13 cellular contexts compared by ENCODE assay signal in the genomic region with DNA sequence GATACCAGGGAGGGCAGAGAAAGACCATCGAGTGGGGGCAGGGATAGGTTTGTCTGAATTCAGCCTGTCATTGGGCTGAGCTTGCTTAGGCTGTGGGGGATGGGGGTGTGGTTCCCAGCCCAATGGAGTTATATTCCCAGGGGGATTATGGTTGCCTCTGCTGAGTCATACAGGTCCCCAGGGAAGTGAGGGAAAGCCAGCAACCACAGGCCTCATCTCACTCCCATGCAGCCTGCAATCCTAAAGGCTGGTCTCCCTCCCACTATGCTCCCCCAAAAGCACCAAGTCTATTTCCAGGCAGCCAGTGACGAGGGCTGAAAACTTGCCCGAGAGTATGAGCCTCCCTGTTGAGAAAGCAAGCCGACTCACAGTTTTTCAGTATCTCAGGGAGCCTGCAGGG. TPM values are rescaled to one million over a fixed set of nuclear protein-coding genes. Genes with fewer than 3 reads are reported as not detected.
DNase-seq lines count a peak whose midpoint lies in the region; ATAC-seq and TF ChIP-seq lines count a peak whose summit lies in the region.
"Had no signal": no experiment of that assay in that cellular context is flagged by ENCODE, and none has a peak within 500 bp of the region (broad histone marks: within the 10 kb centered on the region; RNA-seq: fewer than 3 reads in every experiment).

No MANE protein-coding gene starts in this region.

- intact Hi-C loops in activated T-helper 1 cell treated with anti-CD3 and anti-CD28 coated beads, Interleukin-12 subunit alpha, Interleukin-12 subunit beta, Interleukin-2, Interleukin-4 antibody, amounts not matched to agents 30 ng/mL and 10 ng/mL and 1 ng/mL, durations not matched to agents 14 hours and 24 hours and 36 hours (cut with micrococcal nuclease): no loop called here

- no peak overlapping the region for H3K4me3 Mint-ChIP-seq in activated T-helper 1 cell treated with anti-CD3 and anti-CD28 coated beads, Interleukin-12 subunit alpha, Interleukin-12 subunit beta, Interleukin-2, Interleukin-4 antibody, amounts not matched to agents 30 ng/mL and 10 ng/mL and 1 ng/mL, durations not matched to agents 14 hours and 24 hours and 36 hours

- peaks cover 8% of the 10 kb centered on the region for H3K27me3 Mint-ChIP-seq in activated T-helper 1 cell treated with anti-CD3 and anti-CD28 coated beads, Interleukin-12 subunit alpha, Interleukin-12 subunit beta, Interleukin-2, Interleukin-4 antibody, amounts not matched to agents 30 ng/mL and 10 ng/mL and 1 ng/mL, durations not matched to agents 14 hours and 24 hours and 36 hours (ENCODE audit: insufficient read depth)

- TF ChIP-seq CTCF in fibroblast of mammary gland (conservative IDR thresholded peaks at IDR 0.05; ENCODE audit: control insufficient read depth, insufficient read depth, low read depth, low read length): peak; percentile 24

- no peak overlapping the region for H3K4me3 ChIP-seq in fibroblast of mammary gland (ENCODE audit: control insufficient read depth, low read depth, low read length)
- H3K4me3 ChIP-seq: thoracic aorta had no signal

- DNase-seq in NCI-H345 (lab: John Stamatoyannopoulos, UW) (peak; percentile 28), NCI-H345 treated with DMSO at 0.1 percent for 48 hours (lab: John Stamatoyannopoulos, UW; ENCODE audit: unreplicated experiment) (no peak), NCI-H69 (lab: John Stamatoyannopoulos, UW) (peak; percentile 70), fibroblast of mammary gland (ENCODE audit: low read depth) (peak; percentile 95), dermis blood vessel endothelial cell (no peak)
- DNase-seq in activated T-helper 1 cell treated with anti-CD3 and anti-CD28 coated beads, Interleukin-12 subunit alpha, Interleukin-12 subunit beta, Interleukin-2, Interleukin-4 antibody, amounts not matched to agents 30 ng/mL and 10 ng/mL and 1 ng/mL, durations not matched to agents 14 hours and 24 hours and 36 hours (ENCODE audit: low spot score): no peak
- DNase-seq: activated CD4-positive, CD25-positive, alpha-beta regulatory T cell; activated naive CD4-positive, alpha-beta T cell treated with Interleukin-2 at 50 U/mL for 16 hours; NK-92 treated with Interleukin-12 subunit alpha and Interleukin-12 subunit beta, amount 100 ng/mL, for 24 hours; stimulated activated CD4-positive, alpha-beta T cell treated with anti-CD3 and anti-CD28 coated beads, Interleukin-15, amount 100 ng/mL, for 24 hours had no signal

- no peaks in the 10 kb centered on the region for H3K9me3 Mint-ChIP-seq in activated T-helper 1 cell treated with anti-CD3 and anti-CD28 coated beads, Interleukin-12 subunit alpha, Interleukin-12 subunit beta, Interleukin-2, Interleukin-4 antibody, amounts not matched to agents 30 ng/mL and 10 ng/mL and 1 ng/mL, durations not matched to agents 14 hours and 24 hours and 36 hours

- ATAC-seq in HG03469 (IDR thresholded peaks at IDR 0.05; ENCODE audit: unreplicated experiment): no peak
- ATAC-seq in HG03175 (IDR thresholded peaks at IDR 0.05; ENCODE audit: unreplicated experiment): no peak

- H3K4me1 Mint-ChIP-seq in activated T-helper 1 cell treated with anti-CD3 and anti-CD28 coated beads, Interleukin-12 subunit alpha, Interleukin-12 subunit beta, Interleukin-2, Interleukin-4 antibody, amounts not matched to agents 30 ng/mL and 10 ng/mL and 1 ng/mL, durations not matched to agents 14 hours and 24 hours and 36 hours (ENCODE audit: low read depth): no peaks in the 10 kb centered on the region

- H3K27ac Mint-ChIP-seq in activated T-helper 1 cell treated with anti-CD3 and anti-CD28 coated beads, Interleukin-12 subunit alpha, Interleukin-12 subunit beta, Interleukin-2, Interleukin-4 antibody, amounts not matched to agents 30 ng/mL and 10 ng/mL and 1 ng/mL, durations not matched to agents 14 hours and 24 hours and 36 hours: no peak overlapping the region

- H3K36me3 Mint-ChIP-seq in activated T-helper 1 cell treated with anti-CD3 and anti-CD28 coated beads, Interleukin-12 subunit alpha, Interleukin-12 subunit beta, Interleukin-2, Interleukin-4 antibody, amounts not matched to agents 30 ng/mL and 10 ng/mL and 1 ng/mL, durations not matched to agents 14 hours and 24 hours and 36 hours (ENCODE audit: low read depth): no peaks in the 10 kb centered on the region

RNA-seq across cellular contexts. Expression of a gene that starts 39.3 kb away (rescaled TPM):
- not detected in 2 replicates for total RNA-seq in dermis blood vessel endothelial cell
- not detected in 2 replicates for total RNA-seq in activated T-helper 1 cell treated with anti-CD3 and anti-CD28 coated beads, Interleukin-12 subunit alpha, Interleukin-12 subunit beta, Interleukin-2, Interleukin-4 antibody, amounts not matched to agents 30 ng/mL and 10 ng/mL and 1 ng/mL, durations not matched to agents 14 hours and 24 hours and 36 hours
- total RNA-seq: thoracic aorta had no signal

Comparison
In these comparisons a context has a peak if more than half of its experiments do, and no peak if none do; other contexts are left out.
1. DNase-seq: peak in NCI-H345 (single experiment), NCI-H69 (single experiment) and fibroblast of mammary gland (single experiment); none in NCI-H345 treated with DMSO at 0.1 percent for 48 hours (single experiment), dermis blood vessel endothelial cell (single experiment) and activated T-helper 1 cell treated with anti-CD3 and anti-CD28 coated beads, Interleukin-12 subunit alpha, Interleukin-12 subunit beta, Interleukin-2, Interleukin-4 antibody, amounts not matched to agents 30 ng/mL and 10 ng/mL and 1 ng/mL, durations not matched to agents 14 hours and 24 hours and 36 hours (single experiment).